ENCODE assay signal across 38 cellular contexts in the genomic region with DNA sequence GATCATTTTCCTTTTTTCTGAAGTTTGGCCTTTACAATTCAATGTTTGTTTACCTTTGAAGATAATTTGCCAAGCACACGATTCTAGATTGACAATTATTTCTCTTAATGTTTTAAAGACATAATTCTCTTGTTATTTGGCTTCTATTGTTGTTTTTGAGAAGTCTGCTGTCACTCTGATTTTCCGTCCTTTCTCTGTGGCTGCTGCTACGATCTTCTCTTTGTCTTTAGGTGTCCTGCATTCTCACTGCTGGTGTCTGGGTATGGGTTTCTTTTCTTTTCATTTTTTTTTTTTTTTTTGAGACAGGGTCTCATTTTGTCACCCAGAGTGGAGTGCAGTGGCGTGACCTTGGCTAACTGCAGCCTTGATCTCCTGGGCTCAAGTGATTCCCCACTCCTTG. TPM values are rescaled to one million over a fixed set of nuclear protein-coding genes. Genes with fewer than 3 reads are reported as not detected.
"Had no signal": no experiment of that assay in that cellular context is flagged by ENCODE, and none has a peak within 500 bp of the region (broad histone marks: within the 10 kb centered on the region; RNA-seq: fewer than 3 reads in every experiment).

No MANE protein-coding gene starts in this region.

- H3K9me3 ChIP-seq: MG63 had no signal

- DNase-seq: Karpas-422, Kasumi-1, MG63, MM.1S, MV-4-11, NCI-H1048, NCI-H1092, NCI-H1092 treated with DMSO at 0.1 percent for 48 hours, NCI-H1105, NCI-H1105 treated with DMSO at 0.1 percent for 48 hours, NCI-H1417, NCI-H1417 treated with DMSO at 0.1 percent for 48 hours, NCI-H1436, NCI-H1436 treated with DMSO at 0.1 percent for 48 hours, NCI-H146, NCI-H1694, NCI-H1694 treated with DMSO at 0.1 percent for 48 hours, NCI-H187, NCI-H187 treated with DMSO at 0.1 percent for 48 hours, NCI-H1930, NCI-H2029, NCI-H2029 treated with DMSO at 0.1 percent for 48 hours, NCI-H2081, NCI-H2081 treated with DMSO at 0.1 percent for 48 hours, NCI-H2107, NCI-H2171, NCI-H2171 treated with DMSO at 0.1 percent for 48 hours, NCI-H2227 treated with DMSO at 0.1 percent for 48 hours, NCI-H226, NCI-H345, NCI-H446, NCI-H446 treated with DMSO at 0.1 percent for 48 hours, NCI-H510A, NCI-H510A treated with DMSO at 0.1 percent for 48 hours had no signal

- H3K36me3 ChIP-seq: MG63 had no signal

- H3K27me3 ChIP-seq: MG63 had no signal

- H3K4me3 ChIP-seq: MG63 had no signal

RNA-seq across cellular contexts. Expression of a gene that starts 15.1 kb away (rescaled TPM):
- total RNA-seq: LHCN-M2, M059J, MCF 10A, NCI-H460 had no signal
